In the genomic region with DNA sequence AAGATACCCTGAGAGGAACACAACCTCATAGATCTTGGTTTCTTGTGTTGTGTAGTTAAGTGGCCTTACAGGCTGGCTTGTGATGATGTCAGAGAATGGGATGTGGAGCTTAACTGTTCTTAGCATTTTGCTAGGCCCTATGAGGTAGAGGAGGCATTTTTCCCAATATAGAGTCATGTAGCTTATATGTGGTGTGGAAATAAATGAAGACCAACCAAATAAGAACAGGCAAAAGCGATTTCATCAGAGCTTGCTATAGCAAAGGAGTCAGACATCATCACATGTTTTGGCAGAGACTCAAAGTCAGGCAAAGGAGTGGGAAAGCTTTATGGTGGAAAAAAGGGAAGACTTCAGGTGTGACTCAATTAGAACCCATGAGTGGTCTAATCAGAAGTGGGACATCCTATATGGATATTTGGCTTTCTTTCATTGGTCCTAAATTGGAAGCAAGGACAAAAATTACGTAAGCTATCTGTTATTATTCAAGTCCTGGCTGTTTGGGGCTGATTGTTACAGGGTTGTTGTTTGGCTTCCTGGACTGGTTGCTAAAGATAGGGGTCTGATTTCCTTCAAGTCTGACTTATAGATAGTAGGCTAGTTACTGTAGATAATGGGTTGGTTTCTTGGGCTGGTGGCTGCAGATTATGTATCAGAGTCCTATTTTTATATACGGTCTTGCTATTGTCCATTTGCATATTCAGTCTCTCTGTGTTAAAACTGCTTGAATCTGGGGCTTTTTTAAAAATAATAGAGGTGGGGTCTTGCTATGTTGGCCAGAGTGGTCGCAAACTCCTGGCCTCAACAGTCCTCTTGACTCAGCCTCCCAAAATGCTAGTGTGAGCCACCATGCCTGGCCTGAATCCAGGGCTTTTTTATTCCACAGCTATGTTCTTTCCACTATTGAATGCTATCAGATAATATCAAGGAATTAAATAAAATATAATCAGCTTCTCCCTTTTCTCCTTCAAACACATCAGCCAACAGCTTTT, we compare ENCODE assay signal across 28 cellular contexts. TPM values are rescaled to one million over a fixed set of nuclear protein-coding genes. Genes with fewer than 3 reads are reported as not detected.
DNase-seq lines count a peak whose midpoint lies in the region; ATAC-seq, FAIRE-seq and TF ChIP-seq lines count a peak whose summit lies in the region.
"Had no signal": no experiment of that assay in that cellular context is flagged by ENCODE, and none has a peak within 500 bp of the region (broad histone marks: within the 10 kb centered on the region; RNA-seq: fewer than 3 reads in every experiment).

No MANE protein-coding gene starts in this region.

- H3K27ac Mint-ChIP-seq in endothelial cell (ENCODE audit: unreplicated experiment), result no peak overlapping the region
- H3K27ac Mint-ChIP-seq: activated naive CD4-positive, alpha-beta T cell treated with anti-CD3 and anti-CD28 coated beads, Interleukin-2, amount 50 U/mL, for 72 hours; memory B cell; progenitor cell of endocrine pancreas; T-helper 2 cell treated with Interferon-gamma antibody and Interleukin-4, amounts not matched to agents 5 μg/mL and 100 μg/mL, for 36 hours; WTC11 had no signal

- H3K36me3 ChIP-seq in mucosa of descending colon (ENCODE audit: low read depth), result no peaks in the 10 kb centered on the region
- H3K36me3 ChIP-seq: ascending aorta, neutrophil, tibial nerve had no signal

- H3K9me3 Mint-ChIP-seq in endothelial cell (ENCODE audit: unreplicated experiment), result no peaks in the 10 kb centered on the region
- H3K9me3 Mint-ChIP-seq: memory B cell had no signal

- no peaks in the 10 kb centered on the region for H3K27me3 ChIP-seq in foreskin keratinocyte
- H3K27me3 ChIP-seq: ascending aorta, neutrophil, tibial nerve had no signal

- H3K27me3 Mint-ChIP-seq in endothelial cell (ENCODE audit: unreplicated experiment), result peaks cover 4% of the 10 kb centered on the region
- H3K27me3 Mint-ChIP-seq: memory B cell, progenitor cell of endocrine pancreas had no signal

- H3K4me3 Mint-ChIP-seq in endothelial cell (ENCODE audit: unreplicated experiment), result peak overlapping the region; percentile 65
- H3K4me3 Mint-ChIP-seq: memory B cell; T-helper 2 cell treated with Interferon-gamma antibody and Interleukin-4, amounts not matched to agents 5 μg/mL and 100 μg/mL, for 36 hours; WTC11 had no signal

- peak; percentile 62 for FAIRE-seq in H54 (lab: Jason Lieb, UNC)
- FAIRE-seq: D721Med had no signal

- no peak overlapping the region for H3K27ac ChIP-seq in foreskin keratinocyte
- H3K27ac ChIP-seq: ascending aorta, C4-2B, epithelial cell of prostate, neutrophil, tibial nerve had no signal

- no peak for ATAC-seq in foreskin keratinocyte
- ATAC-seq in mucosa of descending colon, result no peak
- ATAC-seq: activated naive CD4-positive, alpha-beta T cell treated with anti-CD3 and anti-CD28 coated beads, Interleukin-2, amount 50 U/mL, for 72 hours; Right ventricle myocardium inferior; WTC11 had no signal

- intact Hi-C loops in mucosa of descending colon (cut with DNase I, micrococcal nuclease), result no loop called here

- H3K4me1 ChIP-seq in foreskin keratinocyte (no peaks in the 10 kb centered on the region), mucosa of descending colon (ENCODE audit: low read depth) (no peaks in the 10 kb centered on the region)
- H3K4me1 ChIP-seq: ascending aorta, tibial nerve had no signal

- no peaks in the 10 kb centered on the region for H3K4me1 Mint-ChIP-seq in endothelial cell (ENCODE audit: unreplicated experiment)
- H3K4me1 Mint-ChIP-seq: memory B cell, WTC11 had no signal

- DNase-seq in H54 (ENCODE audit: insufficient read length, low spot score) (no peak), OCI-M1 (lab: John Stamatoyannopoulos, UW) (peak; percentile 42), endothelial cell (ENCODE audit: low spot score) (no peak), foreskin keratinocyte (peak; percentile 6 to 17), dermis blood vessel endothelial cell (no peak), COLO829 (ENCODE audit: low spot score) (no peak), NCI-H2171 (lab: John Stamatoyannopoulos, UW) (no peak), mucosa of descending colon (no peak)
- DNase-seq: activated CD4-positive, alpha-beta T cell treated with anti-CD3 and anti-CD28 coated beads, Interleukin-2, amount 50 U/mL, for 48 hours; activated CD8-positive, alpha-beta memory T cell treated with anti-CD3 and anti-CD28 coated beads, Interleukin-2, amount 50 U/mL, for 4 hours; Kasumi-1; NCI-H1092 treated with DMSO at 0.1 percent for 48 hours; NCI-H2029; NCI-H2227 treated with DMSO at 0.1 percent for 48 hours; NCI-H774; stimulated activated CD8-positive, alpha-beta memory T cell treated with anti-CD3 and anti-CD28 coated beads, Interleukin-4, amount 100 ng/mL, for 48 hours had no signal

- H3K36me3 Mint-ChIP-seq in endothelial cell (ENCODE audit: low read depth, unreplicated experiment), result peaks cover 13% of the 10 kb centered on the region
- H3K36me3 Mint-ChIP-seq: activated naive CD4-positive, alpha-beta T cell treated with anti-CD3 and anti-CD28 coated beads, Interleukin-2, amount 50 U/mL, for 72 hours had no signal

- H3K4me3 ChIP-seq in mucosa of descending colon, result no peak overlapping the region
- H3K4me3 ChIP-seq: ascending aorta, tibial nerve had no signal

- no peaks in the 10 kb centered on the region for H3K9me3 ChIP-seq in mucosa of descending colon
- H3K9me3 ChIP-seq: ascending aorta, neutrophil, tibial nerve had no signal

- TF ChIP-seq CTCF in endothelial cell (IDR thresholded peaks at IDR 0.05; ENCODE audit: unreplicated experiment) (no peak), foreskin keratinocyte (conservative IDR thresholded peaks at IDR 0.05) (no peak), mucosa of descending colon (IDR thresholded peaks at IDR 0.05) (no peak)

- TF ChIP-seq POLR2A in H54 (IDR thresholded peaks at IDR 0.05; ENCODE audit: low read depth, low read length), result no peak

RNA-seq across cellular contexts. Expression of a gene that starts 30.3 kb away (rescaled TPM):
- total RNA-seq in endothelial cell (ENCODE audit: unreplicated experiment), result 51.4 TPM
- total RNA-seq in foreskin keratinocyte, result 36.1 and 41.3 TPM in 2 replicates
- 6.7 and 8.7 TPM in 2 replicates for polyA plus RNA-seq in foreskin keratinocyte
- 37.8 and 51.8 TPM in 2 replicates for total RNA-seq in dermis blood vessel endothelial cell
- 10 to 100 TPM; 41.5 to 71.1 (median 50.4) TPM for total RNA-seq in mucosa of descending colon

Comparison
In these comparisons a context has a peak if more than half of its experiments do, and no peak if none do; other contexts are left out.
1. DNase-seq: peak in OCI-M1 (single experiment) and foreskin keratinocyte (2 of 2); none in H54 (single experiment), endothelial cell (single experiment), dermis blood vessel endothelial cell (single experiment), COLO829 (single experiment), NCI-H2171 (single experiment) and mucosa of descending colon (0 of 3).